25 cellular contexts compared by ENCODE assay signal in genomic region chr17:67765623-67766022, GRCh38.
"Had no signal": no experiment of that assay in that cellular context is flagged by ENCODE, and none has a peak within 500 bp of the region (broad histone marks: within the 10 kb centered on the region; RNA-seq: fewer than 3 reads in every experiment).

No MANE protein-coding gene starts in this region.

- H3K4me1 ChIP-seq: breast epithelium, esophagus muscularis mucosa, lower lobe of right lung, spleen, testis, uterus had no signal

- ATAC-seq: activated T-helper 17 cell treated with anti-CD3 and anti-CD28 coated beads, Interleukin-2, amount 50 U/mL, for 72 hours; lower lobe of right lung had no signal

- DNase-seq: activated CD4-positive, alpha-beta T cell treated with anti-CD3 and anti-CD28 coated beads for 1 hour; activated CD4-positive, alpha-beta T cell treated with anti-CD3 and anti-CD28 coated beads, Interleukin-2, amount 50 U/mL, for 1 hour; activated naive CD4-positive, alpha-beta T cell treated with Interleukin-2 at 50 U/mL for 16 hours; activated naive CD8-positive, alpha-beta T cell treated with anti-CD3 and anti-CD28 coated beads for 36 hours; activated T-cell treated with anti-CD3 and anti-CD28 coated beads, Interleukin-2, amount 50 U/mL, for 1 hour; glutamatergic neuron; hippocampal formation; lower lobe of right lung; naive B cell; occipital lobe; posterior cingulate gyrus; spleen; stimulated activated CD4-positive, alpha-beta T cell treated with anti-CD3 and anti-CD28 coated beads, Interleukin-4, amount 100 ng/mL, for 1 hour; stimulated activated naive CD4-positive, alpha-beta T cell; testis; trophoblast cell; uterus; WERI-Rb-1 had no signal

- H3K4me3 ChIP-seq: breast epithelium, coronary artery, esophagus muscularis mucosa, lower lobe of right lung, spleen, testis, uterus had no signal

- H3K27ac ChIP-seq: breast epithelium, coronary artery, esophagus muscularis mucosa, lower lobe of right lung, spleen, testis, uterus, WERI-Rb-1 had no signal

- H3K36me3 ChIP-seq: breast epithelium, esophagus muscularis mucosa, lower lobe of right lung, spleen, uterus had no signal

- H3K9me3 Mint-ChIP-seq: activated naive CD8-positive, alpha-beta T cell treated with anti-CD3 and anti-CD28 coated beads for 36 hours; activated T-helper 17 cell treated with anti-CD3 and anti-CD28 coated beads, Interleukin-2, amount 50 U/mL, for 72 hours had no signal

- H3K9me3 ChIP-seq: breast epithelium, esophagus muscularis mucosa, lower lobe of right lung, spleen, testis, uterus had no signal

- H3K27ac Mint-ChIP-seq: activated naive CD8-positive, alpha-beta T cell treated with anti-CD3 and anti-CD28 coated beads for 36 hours; activated T-helper 17 cell treated with anti-CD3 and anti-CD28 coated beads, Interleukin-2, amount 50 U/mL, for 72 hours had no signal

- H3K4me3 Mint-ChIP-seq: activated naive CD8-positive, alpha-beta T cell treated with anti-CD3 and anti-CD28 coated beads for 36 hours; activated T-helper 17 cell treated with anti-CD3 and anti-CD28 coated beads, Interleukin-2, amount 50 U/mL, for 72 hours; naive B cell had no signal

- FAIRE-seq: frontal cortex, keratinocyte, TTC549 had no signal

- H3K36me3 Mint-ChIP-seq: naive B cell had no signal

- H3K27me3 Mint-ChIP-seq: activated naive CD8-positive, alpha-beta T cell treated with anti-CD3 and anti-CD28 coated beads for 36 hours; activated T-helper 17 cell treated with anti-CD3 and anti-CD28 coated beads, Interleukin-2, amount 50 U/mL, for 72 hours; naive B cell had no signal

- H3K27me3 ChIP-seq: breast epithelium, esophagus muscularis mucosa, spleen, testis, uterus had no signal

- H3K4me1 Mint-ChIP-seq: activated naive CD8-positive, alpha-beta T cell treated with anti-CD3 and anti-CD28 coated beads for 36 hours; activated T-helper 17 cell treated with anti-CD3 and anti-CD28 coated beads, Interleukin-2, amount 50 U/mL, for 72 hours had no signal
